ENCODE assay signal across 9 cellular contexts in genomic region chr15:67090297-67091072, GRCh38. TPM values are rescaled to one million over a fixed set of nuclear protein-coding genes. Genes with fewer than 3 reads are reported as not detected.
DNase-seq lines count a peak whose midpoint lies in the region; ATAC-seq and TF ChIP-seq lines count a peak whose summit lies in the region.
"Had no signal": no experiment of that assay in that cellular context is flagged by ENCODE, and none has a peak within 500 bp of the region (broad histone marks: within the 10 kb centered on the region; RNA-seq: fewer than 3 reads in every experiment).

No MANE protein-coding gene starts in this region.

- no peaks in the 10 kb centered on the region for H3K27me3 ChIP-seq in osteoblast (ENCODE audit: insufficient read depth, low read length)

- H3K27ac ChIP-seq in osteoblast (ENCODE audit: low read depth, low read length): peak overlapping the region; percentile 90

- in situ Hi-C loops in GM13976 (cut with MboI; ENCODE audit: low sequenced_read_pairs, unreplicated experiment): no loop called here

- no TSS peak for BruUV-seq in MCF 10A (replicated peaks; lab: Mats Ljungman, UMichigan)

- H3K9me3 ChIP-seq in osteoblast (ENCODE audit: low read depth, low read length): no peaks in the 10 kb centered on the region

- no peak for TF ChIP-seq CTCF in MCF 10A (IDR thresholded peaks at IDR 0.05; ENCODE audit: unreplicated experiment)
- TF ChIP-seq CTCF in osteoblast (IDR thresholded peaks at IDR 0.05; ENCODE audit: extremely low read depth, low read depth, low read length): no peak
- no peak for TF ChIP-seq CTCF in GM13976 (IDR thresholded peaks at IDR 0.05; ENCODE audit: borderline replicate concordance, control extremely low read depth, extremely low read depth, insufficient read depth, missing control alignments)

- peaks cover 48% of the 10 kb centered on the region for H3K4me1 Mint-ChIP-seq in MCF 10A (ENCODE audit: insufficient read depth, unreplicated experiment)

- H3K4me1 ChIP-seq in osteoblast (ENCODE audit: insufficient read depth, low read length): peaks cover 69% of the 10 kb centered on the region

- H3K9me3 Mint-ChIP-seq in MCF 10A (ENCODE audit: unreplicated experiment): no peaks in the 10 kb centered on the region

- POLR2A ChIA-PET in MCF 10A (lab: Yijun Ruan, JAX): interaction anchor here (0.8 to 1.7 kb wide), 4 partner anchors 11 to 35 kb away, joined by 3 to 5 read pairs (median 4); no protein-coding TSS in a partner anchor

- no peak overlapping the region for H2AFZ ChIP-seq in osteoblast (ENCODE audit: low read length)

- CTCF ChIA-PET in MCF 10A (lab: Yijun Ruan, JAX): interaction anchor here (0.5 to 1.5 kb wide), 4 partner anchors 9 to 381 kb away, joined by 3 to 4 read pairs (median 4); no protein-coding TSS in a partner anchor

- peaks cover 81% of the 10 kb centered on the region for H4K20me1 ChIP-seq in osteoblast (ENCODE audit: insufficient read depth, low read length)

- ATAC-seq in HG03378 (IDR thresholded peaks at IDR 0.05; ENCODE audit: unreplicated experiment): no peak

- DNase-seq in NCI-H69 (lab: John Stamatoyannopoulos, UW) (peak; percentile 48), MCF 10A (ENCODE audit: unreplicated experiment) (no peak), osteoblast (ENCODE audit: insufficient read length, low spot score, missing footprints) (peak; percentile 58), GM13976 (ENCODE audit: low spot score) (no peak), OCI-M1 (lab: John Stamatoyannopoulos, UW) (no peak), NCI-H2081 treated with DMSO at 0.1 percent for 48 hours (lab: John Stamatoyannopoulos, UW) (no peak)
- DNase-seq: NCI-H526 treated with DMSO at 0.1 percent for 48 hours had no signal

- H3K4me3 ChIP-seq in GM08714 (ENCODE audit: low read length) (peak overlapping the region; percentile 14; the same call in 1 of the 2 replicates), osteoblast (ENCODE audit: insufficient read depth, low read length) (peak overlapping the region; percentile 5)

- peak overlapping the region; percentile 26 for H3K4me2 ChIP-seq in osteoblast (ENCODE audit: insufficient read depth, low read length)

- peaks cover 100% of the 10 kb centered on the region for H3K79me2 ChIP-seq in osteoblast (ENCODE audit: insufficient read depth, low read length)

- H3K36me3 ChIP-seq in osteoblast (ENCODE audit: insufficient read depth, low read length): peaks cover 59% of the 10 kb centered on the region

- no peaks in the 10 kb centered on the region for H3K27me3 Mint-ChIP-seq in MCF 10A (ENCODE audit: insufficient read depth, unreplicated experiment)

- H3K4me3 Mint-ChIP-seq in MCF 10A (ENCODE audit: unreplicated experiment): peak overlapping the region; percentile 50

- peak overlapping the region; percentile 54 for H3K27ac Mint-ChIP-seq in MCF 10A (ENCODE audit: low read depth, unreplicated experiment)

- intact Hi-C loops in MCF 10A (cut with micrococcal nuclease): no loop called here

- H3K36me3 Mint-ChIP-seq in MCF 10A (ENCODE audit: insufficient read depth, unreplicated experiment): peaks cover under 1% of the 10 kb centered on the region

RNA-seq across cellular contexts. Expression of gene SMAD3, which starts 25.1 kb away (rescaled TPM):
- total RNA-seq in MCF 10A (2022): 19.9 and 26.1 TPM in 2 replicates
- 41.8 and 60.1 TPM in 2 replicates for total RNA-seq in osteoblast

Comparison
In these comparisons a context has a peak if more than half of its experiments do, and no peak if none do; other contexts are left out.
1. DNase-seq: peak in NCI-H69 (single experiment) and osteoblast (single experiment); none in MCF 10A (single experiment), GM13976 (single experiment), OCI-M1 (single experiment) and NCI-H2081 treated with DMSO at 0.1 percent for 48 hours (single experiment).